In genomic region chr20:32602273-32602672, GRCh38 we compare ENCODE assay signal across 18 cellular contexts.
"Had no signal": no experiment of that assay in that cellular context is flagged by ENCODE, and none has a peak within 500 bp of the region (broad histone marks: within the 10 kb centered on the region; RNA-seq: fewer than 3 reads in every experiment).

No MANE protein-coding gene starts in this region.

- DNase-seq: colonic mucosa; effector CD4-positive, alpha-beta T cell; endodermal cell; erythroblast; foreskin melanocyte; heart right ventricle; kidney glomerular epithelial cell; mammary epithelial cell; naive thymus-derived CD4-positive, alpha-beta T cell; nephron progenitor cell; stimulated activated CD4-positive, alpha-beta T cell treated with anti-CD3 and anti-CD28 coated beads, Interleukin-2, amount 100 ng/mL, for 24 hours; stimulated activated CD4-positive, alpha-beta T cell treated with anti-CD3 and anti-CD28 coated beads, Interleukin-4, amount 100 ng/mL, for 4 hours; stimulated activated naive CD4-positive, alpha-beta T cell; stomach had no signal

- H3K4me3 ChIP-seq: colonic mucosa, heart right ventricle, prostate gland, stomach, thoracic aorta, transverse colon had no signal

- H3K9ac ChIP-seq: parathyroid adenoma had no signal

- H3K9me3 ChIP-seq: colonic mucosa, heart right ventricle, prostate gland, stomach, thoracic aorta, transverse colon had no signal

- H3K36me3 ChIP-seq: colonic mucosa, heart right ventricle, prostate gland, stomach, thoracic aorta, transverse colon had no signal

- H3K79me2 ChIP-seq: parathyroid adenoma had no signal

- H3K36me3 Mint-ChIP-seq: naive thymus-derived CD4-positive, alpha-beta T cell had no signal

- H2AFZ ChIP-seq: parathyroid adenoma had no signal

- H3K27ac ChIP-seq: colonic mucosa, parathyroid adenoma, prostate gland, stomach, thoracic aorta, transverse colon had no signal

- H3K27me3 Mint-ChIP-seq: naive thymus-derived CD4-positive, alpha-beta T cell had no signal

- H3K4me1 ChIP-seq: colonic mucosa, parathyroid adenoma, prostate gland, stomach, transverse colon had no signal

- H3K27me3 ChIP-seq: colonic mucosa had no signal

- H3K9me3 Mint-ChIP-seq: endodermal cell; naive thymus-derived CD4-positive, alpha-beta T cell; nephron progenitor cell had no signal

- H3K27ac Mint-ChIP-seq: endodermal cell, nephron progenitor cell had no signal

- H3K4me3 Mint-ChIP-seq: endodermal cell; naive thymus-derived CD4-positive, alpha-beta T cell; nephron progenitor cell had no signal
